18 cellular contexts compared by ENCODE assay signal in genomic region chr11:61549662-61550568, GRCh38. TPM values are rescaled to one million over a fixed set of nuclear protein-coding genes. Genes with fewer than 3 reads are reported as not detected.
A peak's percentile ranks its signal among the peaks of the same experiment; 100 is the strongest.
DNase-seq lines count a peak whose midpoint lies in the region; ATAC-seq and TF ChIP-seq lines count a peak whose summit lies in the region.
"Had no signal": no experiment of that assay in that cellular context is flagged by ENCODE, and none has a peak within 500 bp of the region (broad histone marks: within the 10 kb centered on the region; RNA-seq: fewer than 3 reads in every experiment).

No MANE protein-coding gene starts in this region.

- no peaks in the 10 kb centered on the region for H3K9me3 Mint-ChIP-seq in immature natural killer cell
- H3K9me3 Mint-ChIP-seq: H9 had no signal

- no peak overlapping the region for H3K4me3 Mint-ChIP-seq in immature natural killer cell
- H3K4me3 Mint-ChIP-seq: H9 had no signal

- no peaks in the 10 kb centered on the region for H3K4me1 Mint-ChIP-seq in immature natural killer cell

- H3K27me3 ChIP-seq in endocrine pancreas (ENCODE audit: control insufficient read depth, insufficient read depth, low read length), result no peaks in the 10 kb centered on the region
- no peaks in the 10 kb centered on the region for H3K27me3 ChIP-seq in right cardiac atrium (ENCODE audit: control insufficient read depth, insufficient read depth)
- H3K27me3 ChIP-seq in thyroid gland, result peaks cover 3% of the 10 kb centered on the region

- H3K27ac ChIP-seq in right cardiac atrium (ENCODE audit: low read length), result peak overlapping the region; percentile 37
- H3K27ac ChIP-seq in thyroid gland, result peak overlapping the region in 2 of 3 donors; percentile 23 to 72
- H3K27ac ChIP-seq: 22Rv1, BLaER1 had no signal

- H3K36me3 ChIP-seq in endocrine pancreas (ENCODE audit: control insufficient read depth, insufficient read depth, low read length) (peaks cover 3% of the 10 kb centered on the region), thyroid gland (no peaks in the 10 kb centered on the region)
- H3K36me3 ChIP-seq: BLaER1 had no signal

- H3K9ac ChIP-seq in endocrine pancreas (ENCODE audit: control insufficient read depth, insufficient read depth, low read length), result peak overlapping the region; percentile 11
- H3K9ac ChIP-seq: BLaER1 had no signal

- H3K4me3 ChIP-seq in endocrine pancreas (ENCODE audit: control insufficient read depth, insufficient read depth, low read length) (no peak overlapping the region), right cardiac atrium (ENCODE audit: low read length) (no peak overlapping the region), thyroid gland (replicated peaks in 1 of 3) (no peak overlapping the region)
- H3K4me3 ChIP-seq: BLaER1 had no signal

- 68% methylated on average over 23 of the region's 23 CpGs for WGBS in right cardiac atrium
- WGBS in thyroid gland, 2 donors, result 75 to 83% methylated on average over 16 to 17 of the region's 23 CpGs

- H3K9me3 ChIP-seq in endocrine pancreas (ENCODE audit: control insufficient read depth, low read length) (no peaks in the 10 kb centered on the region), right cardiac atrium (ENCODE audit: control insufficient read depth, low read length) (no peaks in the 10 kb centered on the region), thyroid gland (no peaks in the 10 kb centered on the region)
- H3K9me3 ChIP-seq: BLaER1 had no signal

- TF ChIP-seq POLR2A in thyroid gland (IDR thresholded peaks at IDR 0.05), result peak in 1 of 2 donors; percentile 8

- no peak for TF ChIP-seq CTCF in thyroid gland (IDR thresholded peaks at IDR 0.05)

- peak in 1 of 2 donors; percentile 12 for ATAC-seq in right cardiac atrium

- H3K4me1 ChIP-seq in endocrine pancreas (ENCODE audit: control insufficient read depth, insufficient read depth, low read length) (no peaks in the 10 kb centered on the region), right cardiac atrium (ENCODE audit: control insufficient read depth, insufficient read depth, low read length) (no peaks in the 10 kb centered on the region), thyroid gland (peaks cover 5 to 36% of the 10 kb centered on the region in 2 donors)

- H3K27ac Mint-ChIP-seq in immature natural killer cell, result no peak overlapping the region

- H3K36me3 Mint-ChIP-seq in immature natural killer cell, result no peaks in the 10 kb centered on the region

- H3K27me3 Mint-ChIP-seq in immature natural killer cell (ENCODE audit: low read depth in 3 of 3), result peaks cover 15 to 19% (median 17%) of the 10 kb centered on the region in 3 donors

- DNase-seq in DMS 273 (lab: John Stamatoyannopoulos, UW; ENCODE audit: unreplicated experiment), result peak; percentile 17
- no peak for DNase-seq in DMS 273 treated with DMSO at 0.1 percent for 48 hours (lab: John Stamatoyannopoulos, UW)
- peak in 2 of 3 donors; percentile 72 to 84 for DNase-seq in right cardiac atrium
- peak; percentile 33 to 37 for DNase-seq in thyroid gland
- DNase-seq in mucosa of gallbladder (ENCODE audit: low spot score), result no peak
- no peak for DNase-seq in immature natural killer cell
- DNase-seq in activated CD4-positive, alpha-beta T cell treated with anti-CD3 and anti-CD28 coated beads, Interleukin-2, amount 50 U/mL, for 48 hours, result no peak
- DNase-seq: H9; IMR-90; NCI-H1417 treated with DMSO at 0.1 percent for 48 hours; NCI-H2081; NCI-H226; NCI-H69; NK-92 treated with Interleukin-12 subunit alpha and Interleukin-12 subunit beta, amount 100 ng/mL, for 24 hours had no signal

- intact Hi-C loops in right cardiac atrium (cut with DNase I), result no loop called here
- intact Hi-C loops in thyroid gland (cut with DNase I), result no loop called here

RNA-seq across cellular contexts. Expression of gene SYT7, which starts 31.0 kb away (rescaled TPM):
- total RNA-seq in right cardiac atrium, result 10 to 100 TPM; 17.4 to 48.3 (median 43.5) TPM
- 36.2 TPM for polyA plus RNA-seq in right cardiac atrium
- 10 to 100 TPM in 2 of 4 donors, 1 to 10 TPM in 2; 5.2 to 12.6 (median 8.8) TPM for total RNA-seq in thyroid gland
- total RNA-seq in mucosa of gallbladder, result 1.5 TPM
- not detected for polyA plus RNA-seq in immature natural killer cell

RNA-seq across cellular contexts. Expression of gene LRRC10B, which starts 41.4 kb away (rescaled TPM):
- total RNA-seq in right cardiac atrium (under 1 TPM; 0.09 to 0.86 (median 0.68) TPM), thyroid gland (1 to 10 TPM in 1 of 4 donors, under 1 TPM in 3; 0.22 to 3.0 (median 0.66) TPM), mucosa of gallbladder (0.46 TPM)
- polyA plus RNA-seq in right cardiac atrium (0.57 TPM), immature natural killer cell (not detected)
- total RNA-seq: IMR-90, LHCN-M2 had no signal
- polyA plus RNA-seq: IMR-90 had no signal

Comparison
In these comparisons a context has a peak if more than half of its experiments do, and no peak if none do; other contexts are left out.
1. DNase-seq: peak in DMS 273 (single experiment), right cardiac atrium (2 of 3) and thyroid gland (2 of 2); none in DMS 273 treated with DMSO at 0.1 percent for 48 hours (single experiment), mucosa of gallbladder (single experiment), immature natural killer cell (0 of 3) and activated CD4-positive, alpha-beta T cell treated with anti-CD3 and anti-CD28 coated beads, Interleukin-2, amount 50 U/mL, for 48 hours (0 of 2).